9 cellular contexts compared by ENCODE assay signal in the genomic region with DNA sequence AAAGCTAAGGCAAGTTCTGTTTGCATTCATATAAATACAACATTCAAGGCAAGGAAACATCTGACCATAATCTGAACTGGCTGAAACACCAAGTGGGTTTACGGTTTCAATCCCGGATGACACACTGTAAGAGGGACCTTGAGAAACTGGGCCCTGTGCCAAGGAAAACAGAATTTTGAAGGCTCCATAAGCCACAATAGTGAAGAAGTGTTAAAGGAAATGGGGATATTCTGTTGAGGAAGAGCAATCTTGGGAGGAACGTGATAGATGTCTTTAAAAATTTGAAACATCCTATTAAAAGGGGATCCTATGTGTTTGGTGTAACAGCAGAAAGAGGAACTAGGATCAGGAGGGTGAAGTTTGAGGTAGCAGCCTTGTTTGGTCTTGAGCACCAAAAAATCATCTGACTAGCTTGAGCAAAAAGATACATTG.
DNase-seq lines count a peak whose midpoint lies in the region; ATAC-seq and TF ChIP-seq lines count a peak whose summit lies in the region.
"Had no signal": no experiment of that assay in that cellular context is flagged by ENCODE, and none has a peak within 500 bp of the region (broad histone marks: within the 10 kb centered on the region; RNA-seq: fewer than 3 reads in every experiment).

No MANE protein-coding gene starts in this region.

- H3K9me3 ChIP-seq in HCT116 (ENCODE audit: control insufficient read depth in 1 of 2, insufficient read depth in 1 of 2, low read depth in 1 of 2, low read length in 2 of 2) (no peaks in the 10 kb centered on the region), MG63 (no peaks in the 10 kb centered on the region), right lobe of liver (peaks cover 0 to under 1% (median 0%) of the 10 kb centered on the region in 4 donors), neuronal stem cell (replicated peaks in 1 of 2; ENCODE audit: control insufficient read depth in 2 of 2, insufficient read depth in 1 of 2, low read depth in 1 of 2, low read length in 2 of 2) (peaks cover 2 to 15% of the 10 kb centered on the region in 2 donors)

- peak overlapping the region; percentile 72 for H3K4me2 ChIP-seq in HCT116 (ENCODE audit: low read length)
- H3K4me2 ChIP-seq in neuronal stem cell (ENCODE audit: insufficient read depth, low read length, poor library complexity, severe bottlenecking) = no peak overlapping the region

- peak overlapping the region; percentile 95 for H3K27ac Mint-ChIP-seq in activated naive CD4-positive, alpha-beta T cell treated with anti-CD3 and anti-CD28 coated beads, Interleukin-2, amount 10 ng/mL, durations not matched to agents 7 days and 5 days
- H3K27ac Mint-ChIP-seq in activated CD8-positive, alpha-beta T cell treated with anti-CD3 and anti-CD28 coated beads for 36 hours = peak overlapping the region; percentile 94

- no peaks in the 10 kb centered on the region for H3K36me3 ChIP-seq in HCT116 (ENCODE audit: control insufficient read depth in 1 of 2, insufficient read depth in 2 of 2, low read length in 2 of 2)
- H3K36me3 ChIP-seq in MG63 = no peaks in the 10 kb centered on the region
- H3K36me3 ChIP-seq in right lobe of liver = no peaks in the 10 kb centered on the region
- H3K36me3 ChIP-seq in neuronal stem cell (replicated peaks in 1 of 2; ENCODE audit: control insufficient read depth in 2 of 2, insufficient read depth in 2 of 2, low read length in 2 of 2) = peaks cover 0 to 1% of the 10 kb centered on the region in 2 donors
- H3K36me3 ChIP-seq: cardiac muscle cell had no signal

- H3K4me1 ChIP-seq in HCT116 (ENCODE audit: control insufficient read depth in 1 of 2, insufficient read depth in 2 of 2, low read length in 2 of 2) (peaks cover 57 to 62% of the 10 kb centered on the region in 2 experiments), right lobe of liver (no peaks in the 10 kb centered on the region), neuronal stem cell (ENCODE audit: control insufficient read depth in 2 of 2, insufficient read depth in 1 of 2, low read depth in 1 of 2, low read length in 2 of 2) (peaks cover 0 to 4% of the 10 kb centered on the region in 2 donors)

- no peaks in the 10 kb centered on the region; the same call in 1 of the 2 replicates for H3K9me2 ChIP-seq in HCT116 (ENCODE audit: insufficient read depth)

- no peak for TF ChIP-seq POLR2A in HCT116 (IDR thresholded peaks at IDR 0.05; ENCODE audit: borderline replicate concordance, extremely low read depth, insufficient read depth, insufficient read length)
- no peak for TF ChIP-seq POLR2A in right lobe of liver (IDR thresholded peaks at IDR 0.05)

- H3K79me1 ChIP-seq in neuronal stem cell (ENCODE audit: low read depth, low read length) = no peaks in the 10 kb centered on the region

- H2BK5ac ChIP-seq in neuronal stem cell (ENCODE audit: low read length) = no peak overlapping the region

- H3K27ac ChIP-seq in HCT116 (ENCODE audit: low read depth, low read length) (peak overlapping the region; percentile 97), right lobe of liver (no peak overlapping the region), neuronal stem cell (replicated peaks; ENCODE audit: low read length) (no peak overlapping the region)
- H3K27ac ChIP-seq: cardiac muscle cell had no signal

- no peak overlapping the region for H4K8ac ChIP-seq in neuronal stem cell (ENCODE audit: low read depth, low read length)

- H3K4me3 ChIP-seq in HCT116 (replicated peaks in 1 of 2; ENCODE audit: low read depth in 1 of 2, low read length in 2 of 2) (peak overlapping the region in 1 of 2 experiments; percentile 42; a peak in 2 of 4 replicates), MG63 (no peak overlapping the region), right lobe of liver (no peak overlapping the region), neuronal stem cell (ENCODE audit: low read length in 2 of 2) (no peak overlapping the region)
- H3K4me3 ChIP-seq: cardiac muscle cell had no signal

- H2BK12ac ChIP-seq in neuronal stem cell (ENCODE audit: low read length) = no peak overlapping the region

- ATAC-seq in HCT116 (peak; percentile 24), right lobe of liver (peak; percentile 48 to 69 (median 64))
- no peak for ATAC-seq in activated CD8-positive, alpha-beta T cell treated with anti-CD3 and anti-CD28 coated beads for 36 hours

- H3K9ac ChIP-seq in HCT116 (ENCODE audit: low read length) = peak overlapping the region; percentile 52
- no peak overlapping the region for H3K9ac ChIP-seq in neuronal stem cell (ENCODE audit: low read depth, low read length, poor library complexity)

- TF ChIP-seq RAD21 in HCT116 (IDR thresholded peaks at IDR 0.05; ENCODE audit: low read depth) = no peak

- H3K4me3 Mint-ChIP-seq in activated naive CD4-positive, alpha-beta T cell treated with anti-CD3 and anti-CD28 coated beads, Interleukin-2, amount 10 ng/mL, durations not matched to agents 7 days and 5 days = peak overlapping the region; percentile 67
- H3K4me3 Mint-ChIP-seq in activated CD8-positive, alpha-beta T cell treated with anti-CD3 and anti-CD28 coated beads for 36 hours = peak overlapping the region; percentile 59

- no peak overlapping the region for H2BK120ac ChIP-seq in neuronal stem cell (ENCODE audit: low read depth, low read length)

- peaks cover 43% of the 10 kb centered on the region for H3K9me3 Mint-ChIP-seq in activated naive CD4-positive, alpha-beta T cell treated with anti-CD3 and anti-CD28 coated beads, Interleukin-2, amount 10 ng/mL, durations not matched to agents 7 days and 5 days
- peaks cover 14% of the 10 kb centered on the region for H3K9me3 Mint-ChIP-seq in activated CD8-positive, alpha-beta T cell treated with anti-CD3 and anti-CD28 coated beads for 36 hours

- H4K91ac ChIP-seq in neuronal stem cell (ENCODE audit: low read depth, low read length, poor library complexity) = no peak overlapping the region

- no peak overlapping the region for H3K23ac ChIP-seq in neuronal stem cell (ENCODE audit: low read depth, low read length, poor library complexity)

- no peak overlapping the region for H3K18ac ChIP-seq in neuronal stem cell (ENCODE audit: low read length)

- H3K4me1 Mint-ChIP-seq in activated naive CD4-positive, alpha-beta T cell treated with anti-CD3 and anti-CD28 coated beads, Interleukin-2, amount 10 ng/mL, durations not matched to agents 7 days and 5 days = peaks cover 61% of the 10 kb centered on the region
- H3K4me1 Mint-ChIP-seq in activated CD8-positive, alpha-beta T cell treated with anti-CD3 and anti-CD28 coated beads for 36 hours (ENCODE audit: low read depth) = peaks cover 51% of the 10 kb centered on the region

- no peaks in the 10 kb centered on the region for H3K27me3 ChIP-seq in HCT116 (ENCODE audit: insufficient read depth, low read length)
- no peaks in the 10 kb centered on the region for H3K27me3 ChIP-seq in MG63
- no peaks in the 10 kb centered on the region for H3K27me3 ChIP-seq in right lobe of liver
- no peaks in the 10 kb centered on the region for H3K27me3 ChIP-seq in neuronal stem cell (ENCODE audit: control insufficient read depth in 3 of 3, insufficient read depth in 3 of 3, low read depth in 1 of 3, low read length in 3 of 3)
- H3K27me3 ChIP-seq: cardiac muscle cell had no signal

- no peak for DNase-seq in activated naive CD4-positive, alpha-beta T cell treated with anti-CD3 and anti-CD28 coated beads, Interleukin-2, amount 10 ng/mL, durations not matched to agents 7 days and 5 days
- DNase-seq in activated naive CD4-positive, alpha-beta T cell treated with Interleukin-2 at 50 U/mL for 16 hours = no peak
- DNase-seq in HCT116 (ENCODE audit: low read depth, low spot score) (peak; percentile 82), MG63 (peak; percentile 68), right lobe of liver (no peak), neuronal stem cell (ENCODE audit: low spot score) (no peak)
- no peak for DNase-seq in activated CD8-positive, alpha-beta T cell treated with anti-CD3 and anti-CD28 coated beads for 36 hours
- DNase-seq in central memory CD4-positive, alpha-beta T cell = no peak

- H2AFZ ChIP-seq in HCT116 (ENCODE audit: low read depth, low read length, poor library complexity, severe bottlenecking) (peak overlapping the region; percentile 87), neuronal stem cell (ENCODE audit: low read length) (no peak overlapping the region)

- TF ChIP-seq CTCF in HCT116 (IDR thresholded peaks at IDR 0.05 in 2 of 3, conservative IDR thresholded peaks at IDR 0.05 in 1 of 3; ENCODE audit: borderline replicate concordance in 1 of 3, insufficient read depth in 1 of 3, low read depth in 2 of 3, low read length in 2 of 3) (no peak), right lobe of liver (IDR thresholded peaks at IDR 0.05) (no peak)
- no peak for TF ChIP-seq CTCF in activated CD8-positive, alpha-beta T cell treated with anti-CD3 and anti-CD28 coated beads for 36 hours (IDR thresholded peaks at IDR 0.05)

- intact Hi-C loops in HCT116 (cut with micrococcal nuclease) (no loop called here), right lobe of liver (cut with DNase I) (no loop called here)
- intact Hi-C loops in activated CD8-positive, alpha-beta T cell treated with anti-CD3 and anti-CD28 coated beads for 36 hours (cut with micrococcal nuclease) = loop anchor here (2.0 kb wide), 1 partner anchor 84 kb away; no protein-coding TSS in a partner anchor

- H4K20me1 ChIP-seq in HCT116 (ENCODE audit: insufficient read depth) = no peaks in the 10 kb centered on the region

- whole genome bisulfite sequencing in right lobe of liver (ENCODE audit: insufficient coverage, low coverage, low lambda C conversion rate, missing lambda C conversion rate) = 26% methylated on average over 3 of the region's 3 CpGs
- no CpG with 5 or more reads among the region's 3 CpGs for WGBS in neuronal stem cell (ENCODE audit: extremely low coverage in 2 of 2, insufficient read length in 2 of 2, insufficient replicate concordance in 1 of 2), 2 donors

- H2BK15ac ChIP-seq in neuronal stem cell (ENCODE audit: low read length) = no peak overlapping the region

- POLR2A ChIA-PET in HCT116 (lab: Charles Lee) = no interaction called here
- POLR2A ChIA-PET in activated CD8-positive, alpha-beta T cell treated with anti-CD3 and anti-CD28 coated beads for 36 hours (lab: Charles Lee) = interaction anchor here (1.0 to 1.4 kb wide), 5 partner anchors 22 to 203 kb away, joined by 3 to 6 read pairs (median 3); no protein-coding TSS in a partner anchor

- RAD21 ChIA-PET in HCT116 (lab: Charles Lee; ENCODE audit: low non-redundant PET in 1 of 2, low total read pairs in 2 of 2, uncharacterized antibody in 2 of 2, unreplicated experiment in 2 of 2) = no interaction called here

- H3K27me3 Mint-ChIP-seq in activated naive CD4-positive, alpha-beta T cell treated with anti-CD3 and anti-CD28 coated beads, Interleukin-2, amount 10 ng/mL, durations not matched to agents 7 days and 5 days = no peaks in the 10 kb centered on the region
- H3K27me3 Mint-ChIP-seq in activated CD8-positive, alpha-beta T cell treated with anti-CD3 and anti-CD28 coated beads for 36 hours = no peaks in the 10 kb centered on the region

- H3K36me3 Mint-ChIP-seq in activated naive CD4-positive, alpha-beta T cell treated with anti-CD3 and anti-CD28 coated beads, Interleukin-2, amount 10 ng/mL, durations not matched to agents 7 days and 5 days = peaks cover 59% of the 10 kb centered on the region
- peaks cover 6% of the 10 kb centered on the region for H3K36me3 Mint-ChIP-seq in activated CD8-positive, alpha-beta T cell treated with anti-CD3 and anti-CD28 coated beads for 36 hours (ENCODE audit: low read depth)

- no TSS peak for BruUV-seq in HCT116 (replicated peaks; lab: Mats Ljungman, UMichigan)

- CTCF ChIA-PET in activated naive CD4-positive, alpha-beta T cell treated with anti-CD3 and anti-CD28 coated beads, Interleukin-2, amount 10 ng/mL, durations not matched to agents 7 days and 5 days (lab: Charles Lee) = no interaction called here
- CTCF ChIA-PET in HCT116 (lab: Charles Lee) = no interaction called here
- CTCF ChIA-PET in activated CD8-positive, alpha-beta T cell treated with anti-CD3 and anti-CD28 coated beads for 36 hours (lab: Charles Lee) = interaction anchor here (1.4 to 2.5 kb wide), 6 partner anchors 16 to 197 kb away, joined by 3 to 7 read pairs (median 4); no protein-coding TSS in a partner anchor

- no peak overlapping the region for H3K4ac ChIP-seq in neuronal stem cell (ENCODE audit: low read length)

- no peaks in the 10 kb centered on the region for H3K79me2 ChIP-seq in HCT116 (ENCODE audit: insufficient read depth, low read length)

- H2AK5ac ChIP-seq in neuronal stem cell (ENCODE audit: low read depth, low read length) = no peak overlapping the region

- H3K14ac ChIP-seq in neuronal stem cell (ENCODE audit: low read length) = no peak overlapping the region

Comparison
In these comparisons a context has a peak if more than half of its experiments do, and no peak if none do; other contexts are left out.
1. DNase-seq: peak in HCT116 (single experiment) and MG63 (single experiment); none in activated naive CD4-positive, alpha-beta T cell treated with anti-CD3 and anti-CD28 coated beads, Interleukin-2, amount 10 ng/mL, durations not matched to agents 7 days and 5 days (single experiment), activated naive CD4-positive, alpha-beta T cell treated with Interleukin-2 at 50 U/mL for 16 hours (single experiment), activated CD8-positive, alpha-beta T cell treated with anti-CD3 and anti-CD28 coated beads for 36 hours (single experiment), right lobe of liver (0 of 3), central memory CD4-positive, alpha-beta T cell (single experiment) and neuronal stem cell (single experiment).